In genomic region chr10:76874151-76874550, GRCh38 we compare ENCODE assay signal across 17 cellular contexts.
A peak's percentile ranks its signal among the peaks of the same experiment; 100 is the strongest.
DNase-seq lines count a peak whose midpoint lies in the region; ATAC-seq lines count a peak whose summit lies in the region.
"Had no signal": no experiment of that assay in that cellular context is flagged by ENCODE, and none has a peak within 500 bp of the region (broad histone marks: within the 10 kb centered on the region; RNA-seq: fewer than 3 reads in every experiment).

No MANE protein-coding gene starts in this region.

- peaks cover 2 to 8% (median 3%) of the 10 kb centered on the region in 3 donors for H3K27me3 Mint-ChIP-seq in immature natural killer cell (ENCODE audit: low read depth in 3 of 3)

- in situ Hi-C loops in ACHN (cut with HindIII; ENCODE audit: low pct_ligation_motif_present, low pct_unique_long_range_greater_than_20kb, low sequenced_read_pairs) = no loop called here

- H3K4me1 Mint-ChIP-seq in immature natural killer cell = no peaks in the 10 kb centered on the region

- no peak for ATAC-seq in GM18511 (IDR thresholded peaks at IDR 0.05; ENCODE audit: unreplicated experiment)
- ATAC-seq: K562, left lung had no signal

- H3K9me3 Mint-ChIP-seq in immature natural killer cell = no peaks in the 10 kb centered on the region
- H3K9me3 Mint-ChIP-seq: neural progenitor cell had no signal

- no peak overlapping the region for H3K4me3 Mint-ChIP-seq in immature natural killer cell
- H3K4me3 Mint-ChIP-seq: neural progenitor cell had no signal

- H3K27ac Mint-ChIP-seq in immature natural killer cell = no peak overlapping the region
- H3K27ac Mint-ChIP-seq: neural progenitor cell had no signal

- peaks cover 0 to 5% (median 0%) of the 10 kb centered on the region in 3 donors for H3K36me3 Mint-ChIP-seq in immature natural killer cell
- H3K36me3 Mint-ChIP-seq: neural progenitor cell had no signal

- DNase-seq in A172 (ENCODE audit: low spot score) (peak; percentile 23), LHCN-M2 (ENCODE audit: low read depth) (peak; percentile 87), dedifferentiated amniotic fluid mesenchymal stem cell (ENCODE audit: extremely low spot score) (peak; percentile 49), medulla oblongata (ENCODE audit: extremely low spot score) (peak; percentile 17), immature natural killer cell (no peak), SIG-M5 (lab: John Stamatoyannopoulos, UW) (no peak), ACHN (no peak)
- DNase-seq: activated CD4-positive, alpha-beta T cell treated with anti-CD3 and anti-CD28 coated beads for 1 hour; DMS153; dorsolateral prefrontal cortex; left lung; NCI-H2171; SW 1271; transverse colon had no signal

Comparison
In these comparisons a context has a peak if more than half of its experiments do, and no peak if none do; other contexts are left out.
1. DNase-seq: peak in A172 (single experiment), LHCN-M2 (single experiment), dedifferentiated amniotic fluid mesenchymal stem cell (single experiment) and medulla oblongata (single experiment); none in immature natural killer cell (0 of 3), SIG-M5 (single experiment) and ACHN (single experiment).